Comparison of ENCODE assay signal across 26 cellular contexts in the genomic region with DNA sequence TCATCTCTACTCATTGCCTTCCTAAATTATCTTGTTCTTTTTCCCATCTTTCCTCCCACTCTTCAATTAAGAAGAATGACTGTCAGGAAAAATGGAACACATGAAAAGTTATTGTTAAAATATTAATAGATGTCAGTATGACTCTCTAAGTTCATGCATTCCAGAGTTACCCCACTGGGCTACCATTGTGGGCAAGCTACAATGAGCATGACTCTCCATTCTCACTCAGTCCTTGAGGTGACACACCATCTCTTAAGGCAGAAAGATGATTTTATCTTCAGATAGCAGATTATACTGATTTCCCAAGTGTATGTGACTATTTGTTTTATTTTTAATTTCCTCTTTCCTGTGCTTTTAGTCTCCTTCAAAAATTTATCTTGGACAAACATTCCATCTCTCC.
"Had no signal": no experiment of that assay in that cellular context is flagged by ENCODE, and none has a peak within 500 bp of the region (broad histone marks: within the 10 kb centered on the region; RNA-seq: fewer than 3 reads in every experiment).

No MANE protein-coding gene starts in this region.

- H3K27me3 ChIP-seq: brain microvascular endothelial cell, gastroesophageal sphincter, heart left ventricle, sigmoid colon, upper lobe of left lung had no signal

- DNase-seq: activated B cell treated with CpG ODN at 0.5 μM for 24 hours; activated CD4-positive, alpha-beta T cell treated with anti-CD3 and anti-CD28 coated beads for 36 hours; activated CD4-positive, alpha-beta T cell treated with anti-CD3 and anti-CD28 coated beads, Interleukin-2, amount 50 U/mL, for 4 hours; activated CD8-positive, alpha-beta memory T cell treated with anti-CD3 and anti-CD28 coated beads for 24 hours; activated CD8-positive, alpha-beta memory T cell treated with anti-CD3 and anti-CD28 coated beads, Interleukin-2, amount 50 U/mL, for 4 hours; activated T-cell treated with anti-CD3 and anti-CD28 coated beads, Interleukin-2, amount 50 U/mL, for 24 hours; aorta; brain microvascular endothelial cell; dermis blood vessel endothelial cell; effector CD8-positive, alpha-beta T cell; heart left ventricle; islet precursor cell; lower lobe of right lung; naive thymus-derived CD4-positive, alpha-beta T cell; occipital lobe; retina; sigmoid colon; stimulated activated CD4-positive, alpha-beta T cell treated with anti-CD3 and anti-CD28 coated beads, Interleukin-2, amount 100 ng/mL, for 48 hours; stimulated activated naive CD4-positive, alpha-beta T cell; T-helper 9 cell; upper lobe of left lung had no signal

- H3K9me3 ChIP-seq: gastroesophageal sphincter, heart left ventricle, lower lobe of right lung, sigmoid colon, thoracic aorta, upper lobe of left lung had no signal

- ATAC-seq: activated CD4-positive, alpha-beta T cell treated with anti-CD3 and anti-CD28 coated beads for 36 hours; activated naive CD4-positive, alpha-beta T cell treated with anti-CD3 and anti-CD28 coated beads, Interleukin-2, amount 50 U/mL, for 72 hours; activated T-helper 17 cell treated with anti-CD3 and anti-CD28 coated beads, Interleukin-2, amount 50 U/mL, for 72 hours; gastroesophageal sphincter; heart left ventricle; left lobe of liver; lower lobe of right lung; naive thymus-derived CD4-positive, alpha-beta T cell had no signal

- H3K4me3 ChIP-seq: gastroesophageal sphincter, heart left ventricle, lower lobe of right lung, sigmoid colon, thoracic aorta, upper lobe of left lung had no signal

- H3K27ac ChIP-seq: brain microvascular endothelial cell, gastroesophageal sphincter, heart left ventricle, lower lobe of right lung, sigmoid colon, thoracic aorta, upper lobe of left lung had no signal

- H3K36me3 ChIP-seq: brain microvascular endothelial cell, gastroesophageal sphincter, heart left ventricle, lower lobe of right lung, sigmoid colon, thoracic aorta, upper lobe of left lung had no signal

- H3K4me1 ChIP-seq: gastroesophageal sphincter, lower lobe of right lung, upper lobe of left lung had no signal
